ENCODE assay signal across 32 cellular contexts in genomic region chr5:44661851-44662250, GRCh38.
"Had no signal": no experiment of that assay in that cellular context is flagged by ENCODE, and none has a peak within 500 bp of the region (broad histone marks: within the 10 kb centered on the region; RNA-seq: fewer than 3 reads in every experiment).

No MANE protein-coding gene starts in this region.

- H3K27me3 Mint-ChIP-seq: activated B cell treated with CpG ODN at 0.5 μM for 24 hours; activated CD4-positive, alpha-beta memory T cell treated with anti-CD3 and anti-CD28 coated beads for 36 hours; activated CD4-positive, alpha-beta T cell treated with anti-CD3 and anti-CD28 coated beads, Interleukin-2, amount 10 ng/mL, durations not matched to agents 24 days and 14 days; activated CD8-positive, alpha-beta T cell treated with anti-CD3 and anti-CD28 coated beads for 36 hours; activated naive CD8-positive, alpha-beta T cell treated with anti-CD3 and anti-CD28 coated beads for 36 hours had no signal

- H3K36me3 Mint-ChIP-seq: activated CD4-positive, alpha-beta memory T cell treated with anti-CD3 and anti-CD28 coated beads for 36 hours; activated naive CD4-positive, alpha-beta T cell treated with anti-CD3 and anti-CD28 coated beads, Interleukin-2, amount 50 U/mL, for 72 hours; activated naive CD8-positive, alpha-beta T cell treated with anti-CD3 and anti-CD28 coated beads for 36 hours had no signal

- H3K4me3 Mint-ChIP-seq: activated B cell treated with CpG ODN at 0.5 μM for 24 hours; activated CD4-positive, alpha-beta memory T cell treated with anti-CD3 and anti-CD28 coated beads for 36 hours; activated CD4-positive, alpha-beta T cell treated with anti-CD3 and anti-CD28 coated beads, Interleukin-2, amount 10 ng/mL, durations not matched to agents 24 days and 14 days; activated CD8-positive, alpha-beta T cell treated with anti-CD3 and anti-CD28 coated beads for 36 hours; activated naive CD4-positive, alpha-beta T cell treated with anti-CD3 and anti-CD28 coated beads for 36 hours; activated naive CD8-positive, alpha-beta T cell treated with anti-CD3 and anti-CD28 coated beads for 36 hours; activated T-cell treated with anti-CD3 and anti-CD28 coated beads, Interleukin-2, amount 50 U/mL, for 4 hours; activated T-cell treated with anti-CD3 and anti-CD28 coated beads, Interleukin-2, amount 50 U/mL, for 72 hours; activated T-helper 1 cell treated with anti-CD3 and anti-CD28 coated beads, Interleukin-12 subunit alpha, Interleukin-12 subunit beta, Interleukin-2, Interleukin-4 antibody, amounts not matched to agents 30 ng/mL and 10 ng/mL and 1 ng/mL, durations not matched to agents 14 hours and 24 hours and 36 hours; activated T-helper 17 cell treated with anti-CD3 and anti-CD28 coated beads, Interleukin-2, amount 50 U/mL, for 72 hours; T-helper 1 cell treated with Interleukin-12 subunit alpha and Interleukin-12 subunit beta and Interleukin-4 antibody, amounts not matched to agents 30 μg/mL and 1 μg/mL, for 36 hours; T-helper 2 cell treated with Interferon-gamma antibody and Interleukin-4, amounts not matched to agents 5 μg/mL and 100 μg/mL, for 36 hours had no signal

- H3K4me1 Mint-ChIP-seq: activated B cell treated with CpG ODN at 0.5 μM for 24 hours; activated CD4-positive, alpha-beta T cell treated with anti-CD3 and anti-CD28 coated beads, Interleukin-2, amount 10 ng/mL, durations not matched to agents 24 days and 14 days; activated naive CD8-positive, alpha-beta T cell treated with anti-CD3 and anti-CD28 coated beads for 36 hours; activated T-helper 17 cell treated with anti-CD3 and anti-CD28 coated beads, Interleukin-2, amount 50 U/mL, for 72 hours had no signal

- H3K27ac Mint-ChIP-seq: activated B cell treated with CpG ODN at 0.5 μM for 24 hours; activated CD4-positive, alpha-beta memory T cell treated with anti-CD3 and anti-CD28 coated beads for 36 hours; activated CD4-positive, alpha-beta T cell treated with anti-CD3 and anti-CD28 coated beads, Interleukin-2, amount 10 ng/mL, durations not matched to agents 24 days and 14 days; activated CD8-positive, alpha-beta T cell treated with anti-CD3 and anti-CD28 coated beads for 36 hours; activated naive CD4-positive, alpha-beta T cell treated with anti-CD3 and anti-CD28 coated beads for 36 hours; activated naive CD4-positive, alpha-beta T cell treated with anti-CD3 and anti-CD28 coated beads, Interleukin-2, amount 50 U/mL, for 72 hours; activated naive CD8-positive, alpha-beta T cell treated with anti-CD3 and anti-CD28 coated beads for 36 hours; activated T-cell treated with anti-CD3 and anti-CD28 coated beads, Interleukin-2, amount 50 U/mL, for 72 hours; activated T-helper 1 cell treated with anti-CD3 and anti-CD28 coated beads, Interleukin-12 subunit alpha, Interleukin-12 subunit beta, Interleukin-2, Interleukin-4 antibody, amounts not matched to agents 30 ng/mL and 10 ng/mL and 1 ng/mL, durations not matched to agents 14 hours and 24 hours and 36 hours; activated T-helper 17 cell treated with anti-CD3 and anti-CD28 coated beads, Interleukin-2, amount 50 U/mL, for 72 hours; T-helper 1 cell treated with Interleukin-12 subunit alpha and Interleukin-12 subunit beta and Interleukin-4 antibody, amounts not matched to agents 30 μg/mL and 1 μg/mL, for 36 hours; T-helper 2 cell treated with Interferon-gamma antibody and Interleukin-4, amounts not matched to agents 5 μg/mL and 100 μg/mL, for 36 hours had no signal

- H3K9me3 Mint-ChIP-seq: activated CD8-positive, alpha-beta T cell treated with anti-CD3 and anti-CD28 coated beads for 36 hours had no signal

- ATAC-seq: activated CD8-positive, alpha-beta T cell treated with anti-CD3 and anti-CD28 coated beads for 36 hours; activated naive CD4-positive, alpha-beta T cell treated with anti-CD3 and anti-CD28 coated beads, Interleukin-2, amount 50 U/mL, for 72 hours; activated T-cell treated with anti-CD3 and anti-CD28 coated beads, Interleukin-2, amount 50 U/mL, for 4 hours; activated T-cell treated with anti-CD3 and anti-CD28 coated beads, Interleukin-2, amount 50 U/mL, for 72 hours; activated T-helper 17 cell treated with anti-CD3 and anti-CD28 coated beads, Interleukin-2, amount 50 U/mL, for 72 hours; body of pancreas had no signal

- DNase-seq: activated B cell treated with CpG ODN at 0.5 μM for 24 hours; activated CD4-positive, alpha-beta memory T cell treated with anti-CD3 and anti-CD28 coated beads for 36 hours; activated CD4-positive, alpha-beta T cell treated with anti-CD3 and anti-CD28 coated beads for 4 hours; activated CD4-positive, alpha-beta T cell treated with anti-CD3 and anti-CD28 coated beads, Interleukin-2, amount 10 ng/mL, durations not matched to agents 24 days and 14 days; activated CD4-positive, alpha-beta T cell treated with anti-CD3 and anti-CD28 coated beads, Interleukin-2, amount 50 U/mL, for 1 hour; activated CD4-positive, alpha-beta T cell treated with anti-CD3 and anti-CD28 coated beads, Interleukin-2, amount 50 U/mL, for 4 hours; activated CD4-positive, CD25-positive, alpha-beta regulatory T cell treated with anti-CD3 and anti-CD28 coated beads, Interleukin-2, amount 50 U/mL, for 72 hours; activated CD8-positive, alpha-beta memory T cell treated with anti-CD3 and anti-CD28 coated beads, Interleukin-2, amount 50 U/mL, for 4 hours; activated CD8-positive, alpha-beta T cell treated with anti-CD3 and anti-CD28 coated beads for 36 hours; activated effector memory CD4-positive, alpha-beta T cell treated with anti-CD3 and anti-CD28 coated beads, Interleukin-2, amount 50 U/mL, for 16 hours; activated gamma-delta T cell treated with Interleukin-2 at 50 U/mL for 16 hours; activated naive CD4-positive, alpha-beta T cell; activated naive CD4-positive, alpha-beta T cell treated with anti-CD3 and anti-CD28 coated beads for 36 hours; activated naive CD4-positive, alpha-beta T cell treated with anti-CD3 and anti-CD28 coated beads, Interleukin-2, amount 50 U/mL, for 16 hours; activated naive CD8-positive, alpha-beta T cell treated with anti-CD3 and anti-CD28 coated beads for 36 hours; activated T-cell treated with anti-CD3 and anti-CD28 coated beads for 4 hours; activated T-cell treated with anti-CD3 and anti-CD28 coated beads, Interleukin-2, amount 50 U/mL, for 1 hour; activated T-cell treated with anti-CD3 and anti-CD28 coated beads, Interleukin-2, amount 50 U/mL, for 4 hours; activated T-cell treated with anti-CD3 and anti-CD28 coated beads, Interleukin-2, amount 50 U/mL, for 72 hours; adrenal gland; amniotic stem cell; aorta; body of pancreas; brain microvascular endothelial cell; central memory CD4-positive, alpha-beta T cell; T-helper 2 cell; T-helper 9 cell had no signal
